In the genomic region with DNA sequence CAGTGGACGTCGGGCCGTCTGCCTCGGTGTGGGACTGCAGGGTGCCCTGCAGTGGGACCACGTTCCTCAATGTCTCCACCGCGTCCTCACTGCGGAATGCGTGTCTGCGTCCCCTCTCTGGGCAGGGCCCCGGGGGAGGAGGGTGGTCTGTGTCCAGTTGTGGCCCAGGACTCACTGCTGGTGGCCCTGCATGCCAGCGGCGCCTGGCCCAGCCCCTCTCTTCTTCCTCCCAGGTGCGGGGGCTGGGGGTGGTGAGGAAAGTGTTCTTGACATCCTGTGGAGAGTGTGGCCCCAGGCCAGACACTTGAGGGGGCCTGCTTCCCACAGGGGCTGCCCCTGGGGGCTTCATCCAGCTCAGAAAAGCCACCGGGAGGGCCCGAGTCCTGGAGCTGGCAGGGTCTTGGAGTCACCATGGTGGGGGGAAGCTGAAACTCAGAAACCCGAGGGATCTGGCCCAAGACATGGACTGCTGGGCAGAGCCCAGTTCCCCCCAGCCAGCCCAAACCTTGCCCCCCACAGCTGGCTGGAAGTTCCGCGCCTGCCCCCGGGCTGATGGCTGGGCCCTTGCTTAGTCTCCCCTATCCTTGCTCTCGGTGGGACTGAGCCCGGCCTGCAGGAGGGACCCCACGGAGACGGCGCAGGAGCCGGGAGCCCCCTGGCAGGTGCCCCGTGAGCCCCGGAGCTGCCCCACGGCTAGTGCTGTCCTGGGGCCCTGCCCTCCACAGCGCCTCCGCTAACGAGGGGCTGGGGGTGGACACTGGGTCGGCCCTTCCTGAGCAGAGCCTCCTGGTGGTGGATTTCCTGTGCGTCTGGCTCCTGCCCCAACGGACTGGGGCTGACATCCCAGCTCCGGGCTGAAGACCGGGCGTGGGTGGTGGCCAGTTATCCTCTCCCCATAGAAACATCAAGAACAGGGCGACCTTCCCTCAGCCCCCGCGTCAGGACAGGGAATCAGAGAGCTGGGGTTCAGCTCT, we compare ENCODE assay signal across 3 cellular contexts.
TF ChIP-seq lines count a peak whose summit lies in the region.

No MANE protein-coding gene starts in this region.

TF ChIP-seq in SK-N-SH, 30 proteins besides CTCF, POLR2A, EP300 and RAD21:
- TF ChIP-seq MXI1 (IDR thresholded peaks at IDR 0.05; ENCODE audit: low read depth, low read length) (no peak), FOXM1 (IDR thresholded peaks at IDR 0.05; ENCODE audit: low read depth) (no peak)

TF ChIP-seq in SK-N-SH treated with all-trans-retinoic acid at 6 μM for 48 hours, 23 proteins besides CTCF, POLR2A, EP300 and RAD21:
- TF ChIP-seq ZNF8 (CRISPR knock-in tag; IDR thresholded peaks at IDR 0.05) (no peak), SNAI2 (CRISPR knock-in tag; IDR thresholded peaks at IDR 0.05) (no peak), ZFP3 (CRISPR knock-in tag; IDR thresholded peaks at IDR 0.05) (no peak), TCF4 (CRISPR knock-in tag; IDR thresholded peaks at IDR 0.05; ENCODE audit: borderline replicate concordance) (no peak), ZFP30 (CRISPR knock-in tag; IDR thresholded peaks at IDR 0.05) (no peak), OSR1 (CRISPR knock-in tag; IDR thresholded peaks at IDR 0.05) (no peak), BACH2 (CRISPR knock-in tag; IDR thresholded peaks at IDR 0.05; ENCODE audit: borderline replicate concordance) (no peak), ESRRG (CRISPR knock-in tag; IDR thresholded peaks at IDR 0.05) (no peak), ISL1 (CRISPR knock-in tag; IDR thresholded peaks at IDR 0.05) (no peak), PPARA (CRISPR knock-in tag; IDR thresholded peaks at IDR 0.05; ENCODE audit: borderline replicate concordance) (no peak), ZC3H10 (CRISPR knock-in tag; IDR thresholded peaks at IDR 0.05) (no peak), GLIS3 (CRISPR knock-in tag; IDR thresholded peaks at IDR 0.05) (no peak), ZNF70 (CRISPR knock-in tag; IDR thresholded peaks at IDR 0.05) (no peak), CSDC2 (CRISPR knock-in tag; IDR thresholded peaks at IDR 0.05) (no peak), TOX (CRISPR knock-in tag; IDR thresholded peaks at IDR 0.05; ENCODE audit: borderline replicate concordance) (no peak)
- TF ChIP-seq, protein P1, sequence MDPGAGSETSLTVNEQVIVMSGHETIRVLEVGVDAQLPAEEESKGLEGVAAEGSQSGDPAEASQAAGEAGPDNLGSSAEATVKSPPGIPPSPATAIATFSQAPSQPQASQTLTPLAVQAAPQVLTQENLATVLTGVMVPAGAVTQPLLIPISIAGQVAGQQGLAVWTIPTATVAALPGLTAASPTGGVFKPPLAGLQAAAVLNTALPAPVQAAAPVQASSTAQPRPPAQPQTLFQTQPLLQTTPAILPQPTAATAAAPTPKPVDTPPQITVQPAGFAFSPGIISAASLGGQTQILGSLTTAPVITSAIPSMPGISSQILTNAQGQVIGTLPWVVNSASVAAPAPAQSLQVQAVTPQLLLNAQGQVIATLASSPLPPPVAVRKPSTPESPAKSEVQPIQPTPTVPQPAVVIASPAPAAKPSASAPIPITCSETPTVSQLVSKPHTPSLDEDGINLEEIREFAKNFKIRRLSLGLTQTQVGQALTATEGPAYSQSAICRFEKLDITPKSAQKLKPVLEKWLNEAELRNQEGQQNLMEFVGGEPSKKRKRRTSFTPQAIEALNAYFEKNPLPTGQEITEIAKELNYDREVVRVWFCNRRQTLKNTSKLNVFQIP (CRISPR knock-in tag; IDR thresholded peaks at IDR 0.05; ENCODE audit: borderline replicate concordance, low read depth) = no peak
- TF ChIP-seq, protein P2, sequence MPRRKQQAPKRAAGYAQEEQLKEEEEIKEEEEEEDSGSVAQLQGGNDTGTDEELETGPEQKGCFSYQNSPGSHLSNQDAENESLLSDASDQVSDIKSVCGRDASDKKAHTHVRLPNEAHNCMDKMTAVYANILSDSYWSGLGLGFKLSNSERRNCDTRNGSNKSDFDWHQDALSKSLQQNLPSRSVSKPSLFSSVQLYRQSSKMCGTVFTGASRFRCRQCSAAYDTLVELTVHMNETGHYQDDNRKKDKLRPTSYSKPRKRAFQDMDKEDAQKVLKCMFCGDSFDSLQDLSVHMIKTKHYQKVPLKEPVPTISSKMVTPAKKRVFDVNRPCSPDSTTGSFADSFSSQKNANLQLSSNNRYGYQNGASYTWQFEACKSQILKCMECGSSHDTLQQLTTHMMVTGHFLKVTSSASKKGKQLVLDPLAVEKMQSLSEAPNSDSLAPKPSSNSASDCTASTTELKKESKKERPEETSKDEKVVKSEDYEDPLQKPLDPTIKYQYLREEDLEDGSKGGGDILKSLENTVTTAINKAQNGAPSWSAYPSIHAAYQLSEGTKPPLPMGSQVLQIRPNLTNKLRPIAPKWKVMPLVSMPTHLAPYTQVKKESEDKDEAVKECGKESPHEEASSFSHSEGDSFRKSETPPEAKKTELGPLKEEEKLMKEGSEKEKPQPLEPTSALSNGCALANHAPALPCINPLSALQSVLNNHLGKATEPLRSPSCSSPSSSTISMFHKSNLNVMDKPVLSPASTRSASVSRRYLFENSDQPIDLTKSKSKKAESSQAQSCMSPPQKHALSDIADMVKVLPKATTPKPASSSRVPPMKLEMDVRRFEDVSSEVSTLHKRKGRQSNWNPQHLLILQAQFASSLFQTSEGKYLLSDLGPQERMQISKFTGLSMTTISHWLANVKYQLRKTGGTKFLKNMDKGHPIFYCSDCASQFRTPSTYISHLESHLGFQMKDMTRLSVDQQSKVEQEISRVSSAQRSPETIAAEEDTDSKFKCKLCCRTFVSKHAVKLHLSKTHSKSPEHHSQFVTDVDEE (CRISPR knock-in tag; IDR thresholded peaks at IDR 0.05) = no peak
- TF ChIP-seq, protein P3, sequence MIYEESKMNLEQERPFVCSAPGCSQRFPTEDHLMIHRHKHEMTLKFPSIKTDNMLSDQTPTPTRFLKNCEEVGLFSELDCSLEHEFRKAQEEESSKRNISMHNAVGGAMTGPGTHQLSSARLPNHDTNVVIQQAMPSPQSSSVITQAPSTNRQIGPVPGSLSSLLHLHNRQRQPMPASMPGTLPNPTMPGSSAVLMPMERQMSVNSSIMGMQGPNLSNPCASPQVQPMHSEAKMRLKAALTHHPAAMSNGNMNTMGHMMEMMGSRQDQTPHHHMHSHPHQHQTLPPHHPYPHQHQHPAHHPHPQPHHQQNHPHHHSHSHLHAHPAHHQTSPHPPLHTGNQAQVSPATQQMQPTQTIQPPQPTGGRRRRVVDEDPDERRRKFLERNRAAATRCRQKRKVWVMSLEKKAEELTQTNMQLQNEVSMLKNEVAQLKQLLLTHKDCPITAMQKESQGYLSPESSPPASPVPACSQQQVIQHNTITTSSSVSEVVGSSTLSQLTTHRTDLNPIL (CRISPR knock-in tag; IDR thresholded peaks at IDR 0.05; ENCODE audit: low read depth) = no peak
- TF ChIP-seq, protein P4, sequence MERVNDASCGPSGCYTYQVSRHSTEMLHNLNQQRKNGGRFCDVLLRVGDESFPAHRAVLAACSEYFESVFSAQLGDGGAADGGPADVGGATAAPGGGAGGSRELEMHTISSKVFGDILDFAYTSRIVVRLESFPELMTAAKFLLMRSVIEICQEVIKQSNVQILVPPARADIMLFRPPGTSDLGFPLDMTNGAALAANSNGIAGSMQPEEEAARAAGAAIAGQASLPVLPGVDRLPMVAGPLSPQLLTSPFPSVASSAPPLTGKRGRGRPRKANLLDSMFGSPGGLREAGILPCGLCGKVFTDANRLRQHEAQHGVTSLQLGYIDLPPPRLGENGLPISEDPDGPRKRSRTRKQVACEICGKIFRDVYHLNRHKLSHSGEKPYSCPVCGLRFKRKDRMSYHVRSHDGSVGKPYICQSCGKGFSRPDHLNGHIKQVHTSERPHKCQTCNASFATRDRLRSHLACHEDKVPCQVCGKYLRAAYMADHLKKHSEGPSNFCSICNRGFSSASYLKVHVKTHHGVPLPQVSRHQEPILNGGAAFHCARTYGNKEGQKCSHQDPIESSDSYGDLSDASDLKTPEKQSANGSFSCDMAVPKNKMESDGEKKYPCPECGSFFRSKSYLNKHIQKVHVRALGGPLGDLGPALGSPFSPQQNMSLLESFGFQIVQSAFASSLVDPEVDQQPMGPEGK (CRISPR knock-in tag; IDR thresholded peaks at IDR 0.05; ENCODE audit: borderline replicate concordance) = no peak

TF ChIP-seq in endothelial cell of umbilical vein, 7 proteins besides CTCF, POLR2A, EP300 and RAD21:
- TF ChIP-seq MYC (IDR thresholded peaks at IDR 0.05; ENCODE audit: low read depth, low read length) (no peak), POLR2AphosphoS5 (IDR thresholded peaks at IDR 0.05; ENCODE audit: insufficient read depth, low read depth, low read length) (no peak), JUN (IDR thresholded peaks at IDR 0.05; ENCODE audit: borderline replicate concordance, insufficient read depth, insufficient read length, low read depth) (no peak), FOS (IDR thresholded peaks at IDR 0.05; ENCODE audit: borderline replicate concordance, insufficient read depth, low read length) (no peak), EZH2 (IDR thresholded peaks at IDR 0.05; ENCODE audit: borderline replicate concordance, low read depth, low read length, severe bottlenecking) (no peak), GATA2 (IDR thresholded peaks at IDR 0.05; ENCODE audit: insufficient read depth, insufficient read length, low read depth, low read length) (no peak)
- TF ChIP-seq, protein P5, sequence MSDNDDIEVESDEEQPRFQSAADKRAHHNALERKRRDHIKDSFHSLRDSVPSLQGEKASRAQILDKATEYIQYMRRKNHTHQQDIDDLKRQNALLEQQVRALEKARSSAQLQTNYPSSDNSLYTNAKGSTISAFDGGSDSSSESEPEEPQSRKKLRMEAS (IDR thresholded peaks at IDR 0.05; ENCODE audit: insufficient read depth, insufficient read length) = no peak
TF ChIP-seq in endothelial cell of umbilical vein: peak in this region for 0.
